1 cellular context compared by ENCODE assay signal in the genomic region with DNA sequence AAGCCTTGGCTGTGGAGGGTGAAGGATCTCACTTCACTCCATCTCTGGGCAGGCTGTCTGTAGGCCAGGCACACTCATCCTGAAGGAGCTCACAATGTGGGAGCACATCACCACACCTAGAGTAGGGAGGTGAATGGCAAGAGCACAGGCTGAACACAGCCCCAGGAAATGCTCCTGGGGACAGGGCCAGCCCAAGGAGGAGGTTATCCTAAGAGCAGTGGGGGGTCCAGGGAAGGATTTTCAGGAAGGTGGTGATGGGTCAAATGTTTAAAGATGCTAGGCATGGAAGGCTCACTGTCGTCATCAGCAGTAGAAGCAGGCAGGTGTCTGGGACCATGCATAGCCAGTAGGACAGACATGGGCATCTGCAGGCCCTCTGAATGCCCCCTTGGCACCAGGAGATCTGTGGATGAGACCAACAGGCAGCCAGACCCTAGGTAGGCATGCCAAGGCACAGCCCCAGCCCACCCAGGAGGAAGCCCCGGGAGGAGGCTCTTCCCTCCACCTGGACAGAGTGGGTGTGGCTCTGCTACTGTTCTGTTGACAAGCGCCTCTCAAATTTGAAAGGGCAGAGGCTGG.
TF ChIP-seq lines count a peak whose summit lies in the region.

No MANE protein-coding gene starts in this region.

TF ChIP-seq in H1, 55 proteins besides CTCF, POLR2A, EP300 and RAD21:
- TF ChIP-seq GABPA (IDR thresholded peaks at IDR 0.05; ENCODE audit: borderline replicate concordance, insufficient read depth, low read length) (no peak), RBBP5 (IDR thresholded peaks at IDR 0.05; ENCODE audit: borderline replicate concordance, low read depth, low read length) (no peak), CHD2 (IDR thresholded peaks at IDR 0.05; ENCODE audit: low read length) (no peak), EGR1 (IDR thresholded peaks at IDR 0.05; ENCODE audit: borderline replicate concordance, low read depth, low read length) (no peak), JUND (IDR thresholded peaks at IDR 0.05; ENCODE audit: low read length) (no peak), ASH2L (IDR thresholded peaks at IDR 0.05; ENCODE audit: low read length) (no peak), TBP (IDR thresholded peaks at IDR 0.05; ENCODE audit: low read depth, low read length) (no peak), YY1 (IDR thresholded peaks at IDR 0.05; ENCODE audit: low read depth, low read length) (no peak), CHD1 (IDR thresholded peaks at IDR 0.05; ENCODE audit: low read depth, low read length) (no peak), TAF7 (optimal IDR thresholded peaks at IDR 0.05; ENCODE audit: borderline replicate concordance, low read depth, low read length) (no peak), SP1 (IDR thresholded peaks at IDR 0.05; ENCODE audit: low read depth, low read length) (no peak), MAFK (IDR thresholded peaks at IDR 0.05; ENCODE audit: low read depth, low read length) (no peak)
- TF ChIP-seq, protein P1, sequence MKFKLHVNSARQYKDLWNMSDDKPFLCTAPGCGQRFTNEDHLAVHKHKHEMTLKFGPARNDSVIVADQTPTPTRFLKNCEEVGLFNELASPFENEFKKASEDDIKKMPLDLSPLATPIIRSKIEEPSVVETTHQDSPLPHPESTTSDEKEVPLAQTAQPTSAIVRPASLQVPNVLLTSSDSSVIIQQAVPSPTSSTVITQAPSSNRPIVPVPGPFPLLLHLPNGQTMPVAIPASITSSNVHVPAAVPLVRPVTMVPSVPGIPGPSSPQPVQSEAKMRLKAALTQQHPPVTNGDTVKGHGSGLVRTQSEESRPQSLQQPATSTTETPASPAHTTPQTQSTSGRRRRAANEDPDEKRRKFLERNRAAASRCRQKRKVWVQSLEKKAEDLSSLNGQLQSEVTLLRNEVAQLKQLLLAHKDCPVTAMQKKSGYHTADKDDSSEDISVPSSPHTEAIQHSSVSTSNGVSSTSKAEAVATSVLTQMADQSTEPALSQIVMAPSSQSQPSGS (IDR thresholded peaks at IDR 0.05; ENCODE audit: low read length): no peak
